Comparison of ENCODE assay signal across 16 cellular contexts in the genomic region with DNA sequence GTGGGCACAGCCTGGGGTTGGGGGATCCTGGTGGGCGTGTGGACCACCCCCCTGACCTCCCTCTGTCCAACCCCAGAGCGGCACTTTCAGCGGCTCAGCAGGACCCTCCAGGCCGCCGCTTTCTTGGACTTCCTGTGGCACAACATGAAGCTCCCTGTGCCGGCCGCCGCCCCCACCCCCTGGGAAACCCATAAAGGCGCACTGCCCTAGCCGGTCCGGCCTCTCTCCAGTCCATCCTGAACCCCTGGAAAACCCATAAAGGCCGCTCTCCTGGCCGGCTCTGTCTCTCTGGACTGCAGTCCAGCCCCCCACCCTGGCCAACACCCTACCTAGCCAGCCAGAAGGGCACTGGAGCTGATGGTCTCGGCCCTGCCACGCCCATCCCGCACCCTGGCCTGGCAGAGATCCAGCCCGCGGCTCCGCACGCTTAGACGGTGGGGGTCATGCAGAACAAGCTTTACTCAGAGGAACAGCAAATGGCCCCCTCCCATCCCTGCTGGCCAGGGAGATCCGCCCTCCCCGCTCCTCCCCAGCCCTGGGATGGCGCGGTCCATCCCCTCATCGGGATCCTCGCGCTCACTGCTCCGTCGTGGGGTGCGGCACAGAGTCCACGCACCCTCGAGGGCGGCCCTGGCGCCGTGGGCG. TPM values are rescaled to one million over a fixed set of nuclear protein-coding genes. Genes with fewer than 3 reads are reported as not detected.
A peak's percentile ranks its signal among the peaks of the same experiment; 100 is the strongest.
DNase-seq lines count a peak whose midpoint lies in the region; ATAC-seq, FAIRE-seq and TF ChIP-seq lines count a peak whose summit lies in the region.
"Had no signal": no experiment of that assay in that cellular context is flagged by ENCODE, and none has a peak within 500 bp of the region (broad histone marks: within the 10 kb centered on the region; RNA-seq: fewer than 3 reads in every experiment).

No MANE protein-coding gene starts in this region.

- H3K27me3 ChIP-seq in Peyer's patch (no peaks in the 10 kb centered on the region), iPS-15b (ENCODE audit: control insufficient read depth, insufficient read depth, low read length) (peaks cover 38% of the 10 kb centered on the region), pancreas (no peaks in the 10 kb centered on the region)

- no peak for TF ChIP-seq POLR2A in Peyer's patch (IDR thresholded peaks at IDR 0.05)

- no peaks in the 10 kb centered on the region for H3K9me3 Mint-ChIP-seq in activated CD4-positive, alpha-beta memory T cell treated with anti-CD3 and anti-CD28 coated beads, Interleukin-2, amount 10 ng/mL, durations not matched to agents 7 days and 5 days
- H3K9me3 Mint-ChIP-seq: activated naive CD4-positive, alpha-beta T cell treated with anti-CD3 and anti-CD28 coated beads, Interleukin-2, amount 50 U/mL, for 24 hours; activated T-cell treated with anti-CD3 and anti-CD28 coated beads, Interleukin-2, amount 50 U/mL, for 24 hours had no signal

- peaks cover 12% of the 10 kb centered on the region for H3K4me1 Mint-ChIP-seq in activated CD4-positive, alpha-beta memory T cell treated with anti-CD3 and anti-CD28 coated beads, Interleukin-2, amount 10 ng/mL, durations not matched to agents 7 days and 5 days

- CTCF ChIA-PET in activated CD4-positive, alpha-beta memory T cell treated with anti-CD3 and anti-CD28 coated beads, Interleukin-2, amount 10 ng/mL, durations not matched to agents 7 days and 5 days (lab: Charles Lee): no interaction called here

- FAIRE-seq in pancreas (lab: Jason Lieb, UNC): no peak
- FAIRE-seq: A204.1, H54 had no signal

- H3K4me3 ChIP-seq in Peyer's patch (peak overlapping the region in 3 of 4 donors; percentile 21 to 72 (median 61)), iPS-15b (ENCODE audit: low read depth, low read length) (peak overlapping the region; percentile 54), pancreas (peak overlapping the region; percentile 15 to 41 (median 29))
- H3K4me3 ChIP-seq: thoracic aorta had no signal

- peak in 1 of 3 donors; percentile 57 for DNase-seq in Peyer's patch
- DNase-seq in pancreas: peak in 2 of 6 donors; percentile 72 to 85
- DNase-seq in GM03348 (ENCODE audit: low spot score): no peak
- DNase-seq in activated CD4-positive, alpha-beta memory T cell treated with anti-CD3 and anti-CD28 coated beads, Interleukin-2, amount 10 ng/mL, durations not matched to agents 7 days and 5 days: no peak
- DNase-seq in activated CD4-positive, CD25-positive, alpha-beta regulatory T cell (lab: John Stamatoyannopoulos, UW): no peak
- DNase-seq in activated gamma-delta T cell (lab: John Stamatoyannopoulos, UW): no peak
- DNase-seq: dermis blood vessel endothelial cell, erythroblast, NCI-H1417 treated with DMSO at 0.1 percent for 48 hours had no signal

- no peaks in the 10 kb centered on the region for H3K9me3 ChIP-seq in Peyer's patch
- H3K9me3 ChIP-seq in iPS-15b (ENCODE audit: control insufficient read depth, insufficient read depth, low read length): no peaks in the 10 kb centered on the region
- H3K9me3 ChIP-seq in pancreas: no peaks in the 10 kb centered on the region
- H3K9me3 ChIP-seq: thoracic aorta had no signal

- no peak for ATAC-seq in pancreas

- 61 to 70% methylated on average over 37 of the region's 37 CpGs for WGBS in pancreas, 2 donors

- H3K36me3 ChIP-seq in Peyer's patch: peaks cover 0 to 47% (median 0%) of the 10 kb centered on the region in 3 donors
- peaks cover 43% of the 10 kb centered on the region for H3K36me3 ChIP-seq in iPS-15b (ENCODE audit: control insufficient read depth, insufficient read depth, low read length)
- H3K36me3 ChIP-seq in pancreas: peaks cover 0 to 29% (median 14%) of the 10 kb centered on the region in 3 donors

- no peak overlapping the region for H3K27ac Mint-ChIP-seq in activated CD4-positive, alpha-beta memory T cell treated with anti-CD3 and anti-CD28 coated beads, Interleukin-2, amount 10 ng/mL, durations not matched to agents 7 days and 5 days
- H3K27ac Mint-ChIP-seq: activated naive CD4-positive, alpha-beta T cell treated with anti-CD3 and anti-CD28 coated beads, Interleukin-2, amount 50 U/mL, for 24 hours; activated T-cell treated with anti-CD3 and anti-CD28 coated beads, Interleukin-2, amount 50 U/mL, for 24 hours had no signal

- H3K9ac ChIP-seq in iPS-15b (ENCODE audit: low read depth, low read length): no peak overlapping the region

- H3K4me3 Mint-ChIP-seq in activated CD4-positive, alpha-beta memory T cell treated with anti-CD3 and anti-CD28 coated beads, Interleukin-2, amount 10 ng/mL, durations not matched to agents 7 days and 5 days: no peak overlapping the region
- H3K4me3 Mint-ChIP-seq: activated naive CD4-positive, alpha-beta T cell treated with anti-CD3 and anti-CD28 coated beads, Interleukin-2, amount 50 U/mL, for 24 hours; activated T-cell treated with anti-CD3 and anti-CD28 coated beads, Interleukin-2, amount 50 U/mL, for 24 hours had no signal

- POLR2A ChIA-PET in activated CD4-positive, alpha-beta memory T cell treated with anti-CD3 and anti-CD28 coated beads, Interleukin-2, amount 10 ng/mL, durations not matched to agents 7 days and 5 days (lab: Charles Lee): interaction anchor here (1.1 to 12.7 kb wide), 3 partner anchors 15 to 169 kb away, joined by 3 to 149 read pairs (median 3); partner anchors contain the start of genes NDUFB10, RNF151 and RPS2

- intact Hi-C loops in pancreas (cut with DNase I): no loop called here

- H3K4me1 ChIP-seq in Peyer's patch: peaks cover 0 to 46% (median 6%) of the 10 kb centered on the region in 4 donors
- H3K4me1 ChIP-seq in iPS-15b (ENCODE audit: control insufficient read depth, insufficient read depth, low read length): peaks cover 4% of the 10 kb centered on the region
- peaks cover 0 to 7% (median 4%) of the 10 kb centered on the region in 3 donors for H3K4me1 ChIP-seq in pancreas

- TF ChIP-seq CTCF in 22Rv1 (IDR thresholded peaks at IDR 0.05) (no peak), Peyer's patch (IDR thresholded peaks at IDR 0.05) (no peak), pancreas (IDR thresholded peaks at IDR 0.05) (no peak)

- peaks cover 18% of the 10 kb centered on the region for H3K36me3 Mint-ChIP-seq in activated CD4-positive, alpha-beta memory T cell treated with anti-CD3 and anti-CD28 coated beads, Interleukin-2, amount 10 ng/mL, durations not matched to agents 7 days and 5 days (ENCODE audit: low read depth)

- H3K27ac ChIP-seq in 22Rv1 (peak overlapping the region; percentile 96), Peyer's patch (peak overlapping the region in 3 of 4 donors; percentile 77 to 88 (median 88)), pancreas (peak overlapping the region in 2 of 4 donors; percentile 55 to 63)
- H3K27ac ChIP-seq: thoracic aorta had no signal

- peaks cover 27% of the 10 kb centered on the region for H3K27me3 Mint-ChIP-seq in activated CD4-positive, alpha-beta memory T cell treated with anti-CD3 and anti-CD28 coated beads, Interleukin-2, amount 10 ng/mL, durations not matched to agents 7 days and 5 days

RNA-seq across cellular contexts. Expression of gene NOXO1, which starts 2.7 kb away (rescaled TPM):
- 10 to 100 TPM in 3 of 4 donors, 1 to 10 TPM in 1; 8.6 to 23.1 (median 11.3) TPM for total RNA-seq in Peyer's patch
- total RNA-seq in pancreas: under 1 TPM in 5 of 6 donors, not detected in 1; 0.35 to 0.69 (median 0.52) TPM
- polyA plus RNA-seq in pancreas: 1 to 10 TPM in 1 of 2 donors, under 1 TPM in 1; 0.70 to 1.6 TPM
- under 1 TPM in 1 of 2 experiments, not detected in 1; 0.23 TPM for total RNA-seq in activated CD4-positive, alpha-beta memory T cell treated with anti-CD3 and anti-CD28 coated beads, Interleukin-2, amount 10 ng/mL, durations not matched to agents 7 days and 5 days
- total RNA-seq: thoracic aorta had no signal

RNA-seq across cellular contexts. Expression of gene GFER, which starts 5.4 kb away (rescaled TPM):
- total RNA-seq in Peyer's patch: 100 to 1,000 TPM in 1 of 4 donors, 10 to 100 TPM in 3; 31.4 to 102 (median 83.1) TPM
- 10 to 100 TPM; 17.1 to 31.9 (median 25.9) TPM for total RNA-seq in pancreas
- 10 to 100 TPM; 25.7 to 62.0 TPM for polyA plus RNA-seq in pancreas
- 10 to 100 TPM; 29.1 to 32.0 TPM for total RNA-seq in activated CD4-positive, alpha-beta memory T cell treated with anti-CD3 and anti-CD28 coated beads, Interleukin-2, amount 10 ng/mL, durations not matched to agents 7 days and 5 days

RNA-seq across cellular contexts. Expression of gene TBL3, which starts 6.7 kb away (rescaled TPM):
- total RNA-seq in Peyer's patch (10 to 100 TPM; 19.8 to 50.8 (median 39.1) TPM), pancreas (10 to 100 TPM; 14.7 to 23.5 (median 19.4) TPM)
- polyA plus RNA-seq in pancreas: 10 to 100 TPM; 55.8 to 63.7 TPM
- total RNA-seq in activated CD4-positive, alpha-beta memory T cell treated with anti-CD3 and anti-CD28 coated beads, Interleukin-2, amount 10 ng/mL, durations not matched to agents 7 days and 5 days: 10 to 100 TPM; 27.7 to 28.7 TPM

RNA-seq across cellular contexts. Expression of gene SYNGR3, which starts 11.2 kb away (rescaled TPM):
- total RNA-seq in Peyer's patch (1 to 10 TPM in 3 of 4 donors, not detected in 1; 1.3 to 3.9 (median 3.3) TPM), pancreas (1 to 10 TPM in 1 of 6 donors, under 1 TPM in 5; 0.19 to 1.5 (median 0.55) TPM)
- 1 to 10 TPM in 1 of 2 donors, under 1 TPM in 1; 0.57 to 3.1 TPM for polyA plus RNA-seq in pancreas
- 10 to 100 TPM; 12.3 to 12.6 TPM for total RNA-seq in activated CD4-positive, alpha-beta memory T cell treated with anti-CD3 and anti-CD28 coated beads, Interleukin-2, amount 10 ng/mL, durations not matched to agents 7 days and 5 days

RNA-seq across cellular contexts. Expression of gene RNF151, which starts 11.9 kb away (rescaled TPM):
- total RNA-seq in Peyer's patch (not detected), pancreas (not detected)
- polyA plus RNA-seq in pancreas: under 1 TPM; 0.12 to 0.61 TPM
- not detected for total RNA-seq in activated CD4-positive, alpha-beta memory T cell treated with anti-CD3 and anti-CD28 coated beads, Interleukin-2, amount 10 ng/mL, durations not matched to agents 7 days and 5 days
- total RNA-seq: dermis blood vessel endothelial cell, thoracic aorta had no signal

Comparison
In these comparisons a context has a peak if more than half of its experiments do, and no peak if none do; other contexts are left out.
1. RNA of gene NOXO1, which starts 2.7 kb away (total RNA-seq): 8.6 to 23.1 TPM in Peyer's patch; 0.35 to 0.69 TPM in pancreas and 0.23 TPM in activated CD4-positive, alpha-beta memory T cell treated with anti-CD3 and anti-CD28 coated beads, Interleukin-2, amount 10 ng/mL, durations not matched to agents 7 days and 5 days; every median in the first group is over 4 times any median in the second.
2. Peak in every context shown above with its lines, with median percentiles within 50 percentile points of each other: H3K4me3 ChIP-seq.